ENCODE assay signal across 20 cellular contexts in the genomic region with DNA sequence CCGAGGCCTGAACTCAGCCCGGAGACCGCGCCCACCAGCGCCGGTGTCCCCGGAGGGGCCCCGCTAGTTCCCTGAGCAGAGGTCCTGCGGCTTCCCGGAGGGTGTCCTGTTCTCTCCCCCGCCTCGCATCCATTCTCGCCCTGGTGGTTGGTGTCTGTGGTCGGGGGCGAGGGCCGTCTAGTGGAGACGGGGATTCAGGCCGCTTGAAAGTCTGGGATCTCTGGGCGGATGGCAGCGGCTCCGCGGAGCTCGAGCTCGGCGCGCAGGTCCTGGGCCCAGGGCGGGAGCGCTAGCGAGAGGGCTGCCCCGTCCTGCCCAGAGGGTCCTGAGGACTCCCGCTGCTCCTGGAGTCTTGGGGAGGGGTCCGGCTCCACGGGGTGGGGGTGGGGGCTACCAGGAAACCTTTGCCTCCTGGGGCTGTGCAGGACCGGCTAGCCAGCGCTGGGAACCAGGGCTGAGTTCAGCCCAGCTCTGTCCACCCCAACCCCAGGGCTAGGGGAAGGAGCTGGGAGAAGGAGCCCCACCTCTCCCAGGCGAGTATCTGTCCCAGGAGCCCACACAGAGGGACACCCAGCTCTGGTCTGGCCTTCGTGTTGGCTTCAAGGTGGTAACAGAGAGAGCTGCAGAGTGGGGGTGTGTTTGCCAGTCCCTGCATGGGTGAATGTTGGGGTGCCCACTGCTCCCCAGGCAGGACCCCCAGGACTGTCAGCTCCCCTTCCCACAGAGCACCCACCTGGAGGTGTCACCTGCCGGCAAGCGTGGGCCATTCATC. TPM values are rescaled to one million over a fixed set of nuclear protein-coding genes. Genes with fewer than 3 reads are reported as not detected.
DNase-seq lines count a peak whose midpoint lies in the region; ATAC-seq, FAIRE-seq and TF ChIP-seq lines count a peak whose summit lies in the region.
"Had no signal": no experiment of that assay in that cellular context is flagged by ENCODE, and none has a peak within 500 bp of the region (broad histone marks: within the 10 kb centered on the region; RNA-seq: fewer than 3 reads in every experiment).

No MANE protein-coding gene starts in this region.

- no peak overlapping the region for H2AFZ ChIP-seq in astrocyte (ENCODE audit: low read depth, low read length)
- H2AFZ ChIP-seq in smooth muscle cell (ENCODE audit: low read depth), result no peak overlapping the region

- H3K36me3 ChIP-seq in HEK293 (ENCODE audit: control insufficient read depth in 2 of 2, insufficient read depth in 1 of 2, low read length in 2 of 2) (peaks cover 0 to 7% of the 10 kb centered on the region in 2 experiments; a peak in 1 of 3 replicates), astrocyte (ENCODE audit: insufficient read depth, low read length) (no peaks in the 10 kb centered on the region), smooth muscle cell (ENCODE audit: low read depth) (no peaks in the 10 kb centered on the region)
- H3K36me3 ChIP-seq: tibial artery had no signal

- 0 out of 2 replicates have a peak, but pooled peaks cover 3% of the 10 kb centered on the region for H3K4me1 ChIP-seq in HEK293 (ENCODE audit: control insufficient read depth, insufficient read depth, low read length)
- H3K4me1 ChIP-seq in astrocyte (ENCODE audit: insufficient read depth, low read length), result peaks cover 28% of the 10 kb centered on the region
- H3K4me1 ChIP-seq in smooth muscle cell (ENCODE audit: low read depth), result peaks cover 12% of the 10 kb centered on the region
- H3K4me1 ChIP-seq: foreskin keratinocyte had no signal

- ATAC-seq in GM18517 (IDR thresholded peaks at IDR 0.05; ENCODE audit: unreplicated experiment), result no peak
- ATAC-seq: CD8-positive, alpha-beta T cell; left cardiac atrium had no signal

- no peaks in the 10 kb centered on the region for H3F3A ChIP-seq in smooth muscle cell (ENCODE audit: low read depth)

- 25% methylated on average over 34 of the region's 39 CpGs for WGBS in smooth muscle cell (ENCODE audit: low lambda C conversion rate)

- H3K27ac ChIP-seq in HEK293 (ENCODE audit: extremely low read depth, low read depth, low read length) (no peak overlapping the region), astrocyte (ENCODE audit: low read depth, low read length) (no peak overlapping the region), smooth muscle cell (ENCODE audit: low read depth) (no peak overlapping the region)
- H3K27ac ChIP-seq: foreskin keratinocyte, KMS-11, tibial artery had no signal

- H3K27me3 ChIP-seq in astrocyte (ENCODE audit: insufficient read depth, low read length) (no peaks in the 10 kb centered on the region), smooth muscle cell (ENCODE audit: low read depth) (peaks cover 12% of the 10 kb centered on the region)
- H3K27me3 ChIP-seq: foreskin keratinocyte, Peyer's patch had no signal

- no peaks in the 10 kb centered on the region for H3K4me1 Mint-ChIP-seq in astrocyte (ENCODE audit: low read depth, unreplicated experiment)

- H3K79me2 ChIP-seq in astrocyte (ENCODE audit: insufficient read depth, low read length) (peaks cover 28% of the 10 kb centered on the region), smooth muscle cell (ENCODE audit: low read depth) (no peaks in the 10 kb centered on the region)

- H3K27ac Mint-ChIP-seq in astrocyte (ENCODE audit: unreplicated experiment), result no peak overlapping the region
- H3K27ac Mint-ChIP-seq: activated naive CD4-positive, alpha-beta T cell treated with anti-CD3 and anti-CD28 coated beads for 36 hours; CD8-positive, alpha-beta T cell had no signal

- H3K4me2 ChIP-seq in astrocyte (ENCODE audit: low read length), result peak overlapping the region; percentile 76
- H3K4me2 ChIP-seq in smooth muscle cell, result peak overlapping the region; percentile 82
- H3K4me2 ChIP-seq: KMS-11 had no signal

- H3K9me3 Mint-ChIP-seq in astrocyte (ENCODE audit: unreplicated experiment), result peaks cover 2% of the 10 kb centered on the region
- H3K9me3 Mint-ChIP-seq: activated naive CD4-positive, alpha-beta T cell treated with anti-CD3 and anti-CD28 coated beads for 36 hours; CD8-positive, alpha-beta T cell; naive B cell had no signal

- POLR2A ChIA-PET in HEK293 (lab: Yijun Ruan, JAX), result no interaction called here

- H3K4me3 Mint-ChIP-seq in astrocyte (ENCODE audit: unreplicated experiment), result no peak overlapping the region
- H3K4me3 Mint-ChIP-seq: activated naive CD4-positive, alpha-beta T cell treated with anti-CD3 and anti-CD28 coated beads for 36 hours; CD8-positive, alpha-beta T cell had no signal

- DNase-seq in astrocyte (ENCODE audit: low read depth) (no peak), iPS-NIHi7 (ENCODE audit: extremely low spot score) (peak; percentile 45), smooth muscle cell (lab: John Stamatoyannopoulos, UW; ENCODE audit: unreplicated experiment) (no peak), SW480 (ENCODE audit: low spot score) (no peak)
- no peak for DNase-seq in activated CD4-positive, alpha-beta T cell treated with anti-CD3 and anti-CD28 coated beads for 1 hour
- DNase-seq: activated CD8-positive, alpha-beta memory T cell treated with anti-CD3 and anti-CD28 coated beads, Interleukin-2, amount 50 U/mL, for 48 hours; activated naive CD4-positive, alpha-beta T cell treated with anti-CD3 and anti-CD28 coated beads for 36 hours; CD8-positive, alpha-beta T cell; EL; foreskin keratinocyte; left cardiac atrium; naive B cell; NCI-H526 treated with DMSO at 0.1 percent for 48 hours; Peyer's patch; tibial artery had no signal

- no peak for FAIRE-seq in astrocyte (lab: Jason Lieb, UNC)
- FAIRE-seq: GM12892 had no signal

- H3K27me3 Mint-ChIP-seq in astrocyte (ENCODE audit: low read depth, unreplicated experiment), result no peaks in the 10 kb centered on the region
- H3K27me3 Mint-ChIP-seq: naive B cell had no signal

- CTCF ChIA-PET in HEK293 (lab: Yijun Ruan, JAX), result no interaction called here

- TF ChIP-seq CTCF in HEK293 (tag by site-specific recombination; IDR thresholded peaks at IDR 0.05) (no peak), astrocyte (IDR thresholded peaks at IDR 0.05; ENCODE audit: insufficient read depth, low read depth, low read length) (no peak), smooth muscle cell (IDR thresholded peaks at IDR 0.05; ENCODE audit: borderline replicate concordance, insufficient read depth, poor library complexity, severe bottlenecking) (no peak)

- H3K9ac ChIP-seq in astrocyte (ENCODE audit: low read length) (no peak overlapping the region), smooth muscle cell (ENCODE audit: low read depth) (no peak overlapping the region)
- H3K9ac ChIP-seq: KMS-11 had no signal

- H3K4me3 ChIP-seq in HEK293 (ENCODE audit: low read depth, low read length), result no peak overlapping the region
- H3K4me3 ChIP-seq in astrocyte (ENCODE audit: insufficient read depth, low read depth, low read length), result peak overlapping the region; percentile 10
- H3K4me3 ChIP-seq in smooth muscle cell, result peak overlapping the region; percentile 38
- H3K4me3 ChIP-seq: tibial artery had no signal

- H3K9me3 ChIP-seq in HEK293 (ENCODE audit: control insufficient read depth, insufficient read depth, low read depth, low read length), result no peaks in the 10 kb centered on the region
- H3K9me3 ChIP-seq in astrocyte (ENCODE audit: insufficient read depth, low read depth, low read length), result no peaks in the 10 kb centered on the region
- no peaks in the 10 kb centered on the region for H3K9me3 ChIP-seq in smooth muscle cell (replicated peaks; ENCODE audit: low read depth)
- H3K9me3 ChIP-seq: Peyer's patch, tibial artery had no signal

- H4K20me1 ChIP-seq in astrocyte (ENCODE audit: insufficient read depth, low read length) (peaks cover 41% of the 10 kb centered on the region), smooth muscle cell (ENCODE audit: low read depth) (peaks cover 25% of the 10 kb centered on the region)

- peaks cover 3% of the 10 kb centered on the region for H3K36me3 Mint-ChIP-seq in astrocyte (ENCODE audit: low read depth, unreplicated experiment)
- H3K36me3 Mint-ChIP-seq: CD8-positive, alpha-beta T cell; naive B cell had no signal

TF ChIP-seq in HEK293, 187 proteins besides CTCF, POLR2A, EP300 and RAD21:
- peak; percentile 66 for TF ChIP-seq ZNF600 (tag by site-specific recombination; IDR thresholded peaks at IDR 0.05)
- TF ChIP-seq MEIS1 (CRISPR knock-in tag; IDR thresholded peaks at IDR 0.05; ENCODE audit: borderline replicate concordance), result no peak
TF ChIP-seq in HEK293: peak in this region for 1.

RNA-seq across cellular contexts. Expression of a gene that starts 4.0 kb away (rescaled TPM):
- total RNA-seq in astrocyte, result 10.8 and 11.8 TPM in 2 replicates
- total RNA-seq in smooth muscle cell, result 4.6 and 6.3 TPM in 2 replicates
- 5.5 and 10.7 TPM in 2 replicates for polyA plus RNA-seq in smooth muscle cell

RNA-seq across cellular contexts. Expression of a gene that starts 20.5 kb away (rescaled TPM):
- total RNA-seq in astrocyte (6.9 and 7.3 TPM in 2 replicates), smooth muscle cell (2.0 and 3.7 TPM in 2 replicates)
- polyA plus RNA-seq in smooth muscle cell, result 1.7 and 3.0 TPM in 2 replicates

RNA-seq across cellular contexts. Expression of a gene that starts 26.4 kb away (rescaled TPM):
- 45.8 and 48.9 TPM in 2 replicates for total RNA-seq in astrocyte
- total RNA-seq in smooth muscle cell, result 23.3 and 31.8 TPM in 2 replicates
- 60.9 and 66.6 TPM in 2 replicates for polyA plus RNA-seq in smooth muscle cell

RNA-seq across cellular contexts. Expression of a gene that starts 30.4 kb away (rescaled TPM):
- total RNA-seq in astrocyte (not detected in 2 replicates), smooth muscle cell (not detected in 2 replicates)
- not detected in 2 replicates for polyA plus RNA-seq in smooth muscle cell
- total RNA-seq: activated naive CD4-positive, alpha-beta T cell treated with anti-CD3 and anti-CD28 coated beads for 36 hours; foreskin keratinocyte; Peyer's patch; renal cortical epithelial cell had no signal
- polyA plus RNA-seq: foreskin keratinocyte had no signal

RNA-seq across cellular contexts. Expression of a gene that starts 40.4 kb away (rescaled TPM):
- total RNA-seq in astrocyte (188 and 218 TPM in 2 replicates), smooth muscle cell (154 and 164 TPM in 2 replicates)
- polyA plus RNA-seq in smooth muscle cell, result 317 and 331 TPM in 2 replicates
